21 cellular contexts compared by ENCODE assay signal in genomic region chr13:44040070-44040753, GRCh38.
A peak's percentile ranks its signal among the peaks of the same experiment; 100 is the strongest.
DNase-seq lines count a peak whose midpoint lies in the region; ATAC-seq, FAIRE-seq and TF ChIP-seq lines count a peak whose summit lies in the region.
"Had no signal": no experiment of that assay in that cellular context is flagged by ENCODE, and none has a peak within 500 bp of the region (broad histone marks: within the 10 kb centered on the region; RNA-seq: fewer than 3 reads in every experiment).

No MANE protein-coding gene starts in this region.

- CTCF ChIA-PET in endothelial cell of umbilical vein (lab: Charles Lee), result interaction anchor here (0.7 kb wide), 1 partner anchor 429 kb away, joined by 3 read pairs; no protein-coding TSS in a partner anchor

- no peaks in the 10 kb centered on the region for H3K79me2 ChIP-seq in endothelial cell of umbilical vein (ENCODE audit: control insufficient read depth, insufficient read depth, low read length)

- H3K27ac ChIP-seq in endothelial cell of umbilical vein (ENCODE audit: insufficient read depth, low read depth, low read length), result no peak overlapping the region
- H3K27ac ChIP-seq: heart right ventricle, upper lobe of left lung had no signal

- H3K9ac ChIP-seq in endothelial cell of umbilical vein (replicated peaks; ENCODE audit: extremely low read depth, insufficient read depth, low read length), result no peak overlapping the region

- dilution Hi-C loops in endothelial cell of umbilical vein (cut with MboI; ENCODE audit: extremely low pct_ligation_motif_present, low sequenced_read_pairs), result no loop called here

- H3K36me3 ChIP-seq in endothelial cell of umbilical vein (ENCODE audit: control insufficient read depth in 2 of 2, extremely low read depth in 1 of 2, insufficient read depth in 2 of 2, low read length in 2 of 2), result no peaks in the 10 kb centered on the region
- H3K36me3 ChIP-seq: heart right ventricle, upper lobe of left lung had no signal

- no TSS peak for BruUV-seq in endothelial cell of umbilical vein (replicated peaks; lab: Mats Ljungman, UMichigan)

- H3K4me3 ChIP-seq in endothelial cell of umbilical vein (replicated peaks in 1 of 3; ENCODE audit: insufficient read depth in 1 of 3, low read depth in 1 of 3, low read length in 3 of 3), result no peak overlapping the region
- H3K4me3 ChIP-seq: heart right ventricle, upper lobe of left lung had no signal

- H3K27me3 ChIP-seq in endothelial cell of umbilical vein (ENCODE audit: control insufficient read depth in 2 of 2, insufficient read depth in 2 of 2, low read length in 2 of 2), result no peaks in the 10 kb centered on the region
- H3K27me3 ChIP-seq: heart right ventricle, upper lobe of left lung had no signal

- H3K9me3 ChIP-seq in endothelial cell of umbilical vein (replicated peaks; ENCODE audit: control insufficient read depth, insufficient read depth, low read length), result no peaks in the 10 kb centered on the region
- H3K9me3 ChIP-seq: upper lobe of left lung had no signal

- DNase-seq in EH (ENCODE audit: low read depth) (peak; percentile 25), RCC 7860 (ENCODE audit: low spot score) (no peak), endothelial cell of umbilical vein (ENCODE audit: low read depth, low spot score) (no peak), omental fat pad (ENCODE audit: low spot score) (no peak), epidermal melanocyte (ENCODE audit: insufficient read length, low spot score) (no peak), hepatic stellate cell (ENCODE audit: low spot score) (no peak), 8988T (no peak), NCI-H2029 (lab: John Stamatoyannopoulos, UW) (no peak)
- DNase-seq: ACHN; activated CD4-positive, alpha-beta T cell treated with anti-CD3 and anti-CD28 coated beads for 1 hour; activated effector memory CD4-positive, alpha-beta T cell treated with Interleukin-2 at 50 U/mL for 16 hours; CD4-positive, CD25-positive, alpha-beta regulatory T cell; heart right ventricle; mesendoderm; NCI-H1930; NCI-H446 treated with DMSO at 0.1 percent for 48 hours; nephron progenitor cell; SHP77; stimulated activated naive CD8-positive, alpha-beta T cell treated with anti-CD3 and anti-CD28 coated beads, Interleukin-15, Interleukin-2, amounts not matched to agents 100 U/mL and 50 U/mL, for 24 hours; T-helper 2 cell; upper lobe of left lung had no signal

- H2AFZ ChIP-seq in endothelial cell of umbilical vein (ENCODE audit: low read depth, low read length), result no peak overlapping the region

- intact Hi-C loops in endothelial cell of umbilical vein (cut with micrococcal nuclease), result no loop called here

- FAIRE-seq in RCC 7860 (lab: Jason Lieb, UNC) (peak; percentile 84), endothelial cell of umbilical vein (lab: Jason Lieb, UNC) (no peak)

- TF ChIP-seq CTCF in endothelial cell of umbilical vein (IDR thresholded peaks at IDR 0.05; ENCODE audit: extremely low read depth in 1 of 2, insufficient read depth in 1 of 2, low read depth in 1 of 2, low read length in 2 of 2) (no peak), omental fat pad (IDR thresholded peaks at IDR 0.05) (no peak)

- ATAC-seq in omental fat pad (ENCODE audit: low FRiP score), result peak; percentile 54
- ATAC-seq: heart right ventricle; stimulated activated naive CD8-positive, alpha-beta T cell treated with anti-CD3 and anti-CD28 coated beads, Interleukin-15, Interleukin-2, amounts not matched to agents 100 U/mL and 50 U/mL, for 24 hours had no signal

- POLR2A ChIA-PET in endothelial cell of umbilical vein (lab: Charles Lee), result no interaction called here

- TF ChIP-seq POLR2A in endothelial cell of umbilical vein (IDR thresholded peaks at IDR 0.05; ENCODE audit: low read depth, low read length), result no peak

- H3K9me1 ChIP-seq in endothelial cell of umbilical vein (replicated peaks; ENCODE audit: control insufficient read depth, extremely low read depth, insufficient read depth, low read length), result no peaks in the 10 kb centered on the region

- no peaks in the 10 kb centered on the region for H3K4me1 ChIP-seq in endothelial cell of umbilical vein (ENCODE audit: control insufficient read depth, extremely low read depth, insufficient read depth, low read length)
- H3K4me1 ChIP-seq: heart right ventricle, upper lobe of left lung had no signal

- H4K20me1 ChIP-seq in endothelial cell of umbilical vein (replicated peaks; ENCODE audit: control insufficient read depth, extremely low read depth, insufficient read depth, low read length), result no peaks in the 10 kb centered on the region

- H3K4me2 ChIP-seq in endothelial cell of umbilical vein (ENCODE audit: insufficient read depth, low read length), result no peak overlapping the region

TF ChIP-seq in endothelial cell of umbilical vein, 7 proteins besides CTCF, POLR2A, EP300 and RAD21:
- TF ChIP-seq FOS (IDR thresholded peaks at IDR 0.05; ENCODE audit: borderline replicate concordance, insufficient read depth, low read length) (peak; percentile 5), JUN (IDR thresholded peaks at IDR 0.05; ENCODE audit: borderline replicate concordance, insufficient read depth, insufficient read length, low read depth) (no peak)
